In genomic region chr19:18519962-18520847, GRCh38 we compare ENCODE assay signal across 8 cellular contexts. TPM values are rescaled to one million over a fixed set of nuclear protein-coding genes. Genes with fewer than 3 reads are reported as not detected.
DNase-seq lines count a peak whose midpoint lies in the region; ATAC-seq and TF ChIP-seq lines count a peak whose summit lies in the region.

No MANE protein-coding gene starts in this region.

- no peak for TF ChIP-seq POLR2A in lower leg skin (IDR thresholded peaks at IDR 0.05)

- TF ChIP-seq CTCF in WERI-Rb-1 (IDR thresholded peaks at IDR 0.05; ENCODE audit: low read depth, low read length) (peak; percentile 84), lower leg skin (IDR thresholded peaks at IDR 0.05) (no peak)

- peaks cover 54% of the 10 kb centered on the region for H3K4me1 Mint-ChIP-seq in stimulated activated effector memory CD8-positive, alpha-beta T cell treated with anti-CD3 and anti-CD28 coated beads, Interleukin-12 subunit alpha, Interleukin-12 subunit beta, amount 100 ng/mL, for 72 hours

- H3K4me3 Mint-ChIP-seq in stimulated activated effector memory CD8-positive, alpha-beta T cell treated with anti-CD3 and anti-CD28 coated beads, Interleukin-12 subunit alpha, Interleukin-12 subunit beta, amount 100 ng/mL, for 72 hours = peak overlapping the region; percentile 96

- H3K36me3 Mint-ChIP-seq in stimulated activated effector memory CD8-positive, alpha-beta T cell treated with anti-CD3 and anti-CD28 coated beads, Interleukin-12 subunit alpha, Interleukin-12 subunit beta, amount 100 ng/mL, for 72 hours = peaks cover 37% of the 10 kb centered on the region

- H3K4me3 ChIP-seq in WERI-Rb-1 (ENCODE audit: low read depth, low read length) (peak overlapping the region; percentile 84), lower leg skin (ENCODE audit: low read depth, poor library complexity, severe bottlenecking) (peak overlapping the region; percentile 98)

- H3K36me3 ChIP-seq in WERI-Rb-1 = no peaks in the 10 kb centered on the region

- H3K27ac ChIP-seq in WERI-Rb-1 = no peak overlapping the region; the same call in 1 of the 2 replicates

- no peak for ATAC-seq in stimulated activated effector memory CD8-positive, alpha-beta T cell treated with anti-CD3 and anti-CD28 coated beads, Interleukin-12 subunit alpha, Interleukin-12 subunit beta, amount 100 ng/mL, for 72 hours
- no peak for ATAC-seq in HG02885 (IDR thresholded peaks at IDR 0.05; ENCODE audit: poor library complexity, unreplicated experiment)

- H3K27me3 ChIP-seq in WERI-Rb-1 (ENCODE audit: insufficient read depth, low read depth, severe bottlenecking) = no peaks in the 10 kb centered on the region

- H3K9me3 ChIP-seq in WERI-Rb-1 (ENCODE audit: severe bottlenecking) = no peaks in the 10 kb centered on the region

- peak overlapping the region; percentile 96 for H3K27ac Mint-ChIP-seq in stimulated activated effector memory CD8-positive, alpha-beta T cell treated with anti-CD3 and anti-CD28 coated beads, Interleukin-12 subunit alpha, Interleukin-12 subunit beta, amount 100 ng/mL, for 72 hours

- 5 to 8% methylated on average over 21 to 22 of the region's 22 CpGs for WGBS in lower leg skin, 2 donors

- intact Hi-C loops in lower leg skin (cut with DNase I; ENCODE audit: low total_unique reads) = no loop called here

- DNase-seq in SIG-M5 treated with dmso at 0.1 percent for 504 hours (lab: John Stamatoyannopoulos, UW; ENCODE audit: unreplicated experiment) (peak; percentile 54), SIG-M5 (lab: John Stamatoyannopoulos, UW) (no peak), NCI-H1105 (lab: John Stamatoyannopoulos, UW) (peak; percentile 18), WERI-Rb-1 (peak; percentile 71), dedifferentiated amniotic fluid mesenchymal stem cell (ENCODE audit: extremely low spot score) (peak; percentile 58), lower leg skin (ENCODE audit: low spot score in 2 of 2) (peak; percentile 71 to 91)
- DNase-seq in stimulated activated effector memory CD8-positive, alpha-beta T cell treated with anti-CD3 and anti-CD28 coated beads, Interleukin-12 subunit alpha, Interleukin-12 subunit beta, amount 100 ng/mL, for 72 hours (ENCODE audit: low spot score in 2 of 2) = peak in 1 of 2 donors; percentile 73

- no peaks in the 10 kb centered on the region for H3K9me3 Mint-ChIP-seq in stimulated activated effector memory CD8-positive, alpha-beta T cell treated with anti-CD3 and anti-CD28 coated beads, Interleukin-12 subunit alpha, Interleukin-12 subunit beta, amount 100 ng/mL, for 72 hours

RNA-seq across cellular contexts. Expression of gene ELL, which starts 1.7 kb away (rescaled TPM):
- 10 to 100 TPM; 21.5 to 37.9 (median 24.8) TPM for total RNA-seq in lower leg skin

RNA-seq across cellular contexts. Expression of gene FKBP8, which starts 23.2 kb away (rescaled TPM):
- 100 to 1,000 TPM; 248 to 285 (median 263) TPM for total RNA-seq in lower leg skin

RNA-seq across cellular contexts. Expression of gene KXD1, which starts 37.5 kb away (rescaled TPM):
- total RNA-seq in lower leg skin = 10 to 100 TPM; 61.9 to 98.5 (median 89.7) TPM

RNA-seq across cellular contexts. Expression of gene UBA52, which starts 51.5 kb away (rescaled TPM):
- 1,000 to 10,000 TPM in 1 of 4 donors, 100 to 1,000 TPM in 3; 625 to 1,001 (median 848) TPM for total RNA-seq in lower leg skin
